Comparison of ENCODE assay signal across 7 cellular contexts in genomic region chr19:3036119-3036794, GRCh38.
DNase-seq lines count a peak whose midpoint lies in the region; ATAC-seq and TF ChIP-seq lines count a peak whose summit lies in the region.

No MANE protein-coding gene starts in this region.

- ATAC-seq in GM18505 (IDR thresholded peaks at IDR 0.05; ENCODE audit: unreplicated experiment) (peak; percentile 54), HG03342 (IDR thresholded peaks at IDR 0.05; ENCODE audit: unreplicated experiment) (peak; percentile 41)

- H3K27ac ChIP-seq in cingulate gyrus (ENCODE audit: low read depth, low read length) (peak overlapping the region; percentile 98), layer of hippocampus (ENCODE audit: low read depth, low read length) (peak overlapping the region; percentile 98)

- H3K27me3 ChIP-seq in layer of hippocampus (ENCODE audit: control insufficient read depth, insufficient read depth, low read length) = no peaks in the 10 kb centered on the region

- peak; percentile 78 for DNase-seq in NCI-H510A (lab: John Stamatoyannopoulos, UW)
- DNase-seq in activated CD4-positive, alpha-beta T cell treated with anti-CD3 and anti-CD28 coated beads for 48 hours = peak; percentile 89
- peak; percentile 34 to 41 for DNase-seq in stimulated activated CD4-positive, alpha-beta T cell treated with anti-CD3 and anti-CD28 coated beads, Interleukin-1b, Interleukin-23, amount 100 ng/mL, for 1 hour (ENCODE audit: low read depth in 2 of 2)

- TF ChIP-seq POLR2A in GM18505 (IDR thresholded peaks at IDR 0.05; ENCODE audit: borderline replicate concordance, extremely low read depth, insufficient read depth, insufficient read length) = no peak

Comparison
In these comparisons a context has a peak if more than half of its experiments do, and no peak if none do; other contexts are left out.
1. Peak in every context shown above with its lines: DNase-seq, ATAC-seq and H3K27ac ChIP-seq.
2. DNase-seq: peak in every context shown above with its lines; median percentile 89 in activated CD4-positive, alpha-beta T cell treated with anti-CD3 and anti-CD28 coated beads for 48 hours; 78 in NCI-H510A; 38 in stimulated activated CD4-positive, alpha-beta T cell treated with anti-CD3 and anti-CD28 coated beads, Interleukin-1b, Interleukin-23, amount 100 ng/mL, for 1 hour.